Comparison of ENCODE assay signal across 20 cellular contexts in genomic region chr10:5688587-5688986, GRCh38. TPM values are rescaled to one million over a fixed set of nuclear protein-coding genes. Genes with fewer than 3 reads are reported as not detected.
DNase-seq lines count a peak whose midpoint lies in the region; ATAC-seq and TF ChIP-seq lines count a peak whose summit lies in the region.
"Had no signal": no experiment of that assay in that cellular context is flagged by ENCODE, and none has a peak within 500 bp of the region (broad histone marks: within the 10 kb centered on the region; RNA-seq: fewer than 3 reads in every experiment).

No MANE protein-coding gene starts in this region.

- peaks cover 70% of the 10 kb centered on the region for H3K79me2 ChIP-seq in OCI-LY1 (ENCODE audit: insufficient read depth, low read length)

- no peaks in the 10 kb centered on the region for H4K20me1 ChIP-seq in OCI-LY1 (ENCODE audit: insufficient read depth, low read length)

- no peaks in the 10 kb centered on the region for H3K9me3 ChIP-seq in OCI-LY1 (ENCODE audit: low read length)
- H3K9me3 ChIP-seq: Peyer's patch, SK-N-SH had no signal

- DNase-seq in stimulated activated naive CD8-positive, alpha-beta T cell treated with anti-CD3 and anti-CD28 coated beads, Interleukin-15, Interleukin-2, amounts not matched to agents 100 U/mL and 50 U/mL, for 24 hours = no peak
- DNase-seq in activated naive CD8-positive, alpha-beta T cell treated with anti-CD3 and anti-CD28 coated beads, Interleukin-2, amount 50 U/mL, for 24 hours = no peak
- no peak for DNase-seq in stimulated activated naive CD8-positive, alpha-beta T cell treated with anti-CD3 and anti-CD28 coated beads, Interleukin-15, amount 100 ng/mL, for 72 hours
- no peak for DNase-seq in HUDEP-2 (lab: John Stamatoyannopoulos, UW; ENCODE audit: unreplicated experiment in 76 of 76)
- DNase-seq in endothelial cell (ENCODE audit: low spot score) = no peak
- DNase-seq: CD8-positive, alpha-beta memory T cell; H7; IMR-90; Kasumi-1; NCI-H1694 treated with DMSO at 0.1 percent for 48 hours; NCI-H524; Peyer's patch; Right ventricle myocardium superior; SK-N-SH; T-cell had no signal

- no peak overlapping the region for H3K27ac Mint-ChIP-seq in stimulated activated naive CD8-positive, alpha-beta T cell treated with anti-CD3 and anti-CD28 coated beads, Interleukin-15, Interleukin-2, amounts not matched to agents 100 ng/mL and 50 ng/mL, for 24 hours
- no peak overlapping the region for H3K27ac Mint-ChIP-seq in activated naive CD8-positive, alpha-beta T cell treated with anti-CD3 and anti-CD28 coated beads, Interleukin-2, amount 50 U/mL, for 24 hours
- H3K27ac Mint-ChIP-seq in stimulated activated naive CD8-positive, alpha-beta T cell treated with anti-CD3 and anti-CD28 coated beads, Interleukin-15, amount 100 ng/mL, for 72 hours = peak overlapping the region in 1 of 2 donors; percentile 30
- no peak overlapping the region for H3K27ac Mint-ChIP-seq in endothelial cell (ENCODE audit: unreplicated experiment)
- H3K27ac Mint-ChIP-seq: T-cell had no signal

- H3K27me3 ChIP-seq in OCI-LY1 (ENCODE audit: insufficient read depth, low read length) = no peaks in the 10 kb centered on the region
- H3K27me3 ChIP-seq: BLaER1 treated with 17β-estradiol and CSF1 and Interleukin-3, amounts not matched to agents 10 nM and 100 nM; Peyer's patch had no signal

- no peak overlapping the region for H3K9ac ChIP-seq in OCI-LY1 (ENCODE audit: low read length)
- H3K9ac ChIP-seq: BLaER1 treated with 17β-estradiol and CSF1 and Interleukin-3, amounts not matched to agents 10 nM and 100 nM; SK-N-SH had no signal

- no peak for ATAC-seq in stimulated activated naive CD8-positive, alpha-beta T cell treated with anti-CD3 and anti-CD28 coated beads, Interleukin-15, Interleukin-2, amounts not matched to agents 100 U/mL and 50 U/mL, for 24 hours
- no peak for ATAC-seq in activated naive CD8-positive, alpha-beta T cell treated with anti-CD3 and anti-CD28 coated beads, Interleukin-2, amount 50 U/mL, for 24 hours
- ATAC-seq in stimulated activated naive CD8-positive, alpha-beta T cell treated with anti-CD3 and anti-CD28 coated beads, Interleukin-15, amount 100 ng/mL, for 72 hours = no peak
- ATAC-seq in GM21515 (IDR thresholded peaks at IDR 0.05; ENCODE audit: unreplicated experiment) = no peak
- ATAC-seq: A549, T-cell had no signal

- no peak overlapping the region for H3K4me3 ChIP-seq in OCI-LY1 (ENCODE audit: low read depth, low read length, poor library complexity, severe bottlenecking)
- H3K4me3 ChIP-seq: A549; BLaER1 treated with 17β-estradiol and CSF1 and Interleukin-3, amounts not matched to agents 10 nM and 100 nM; Peyer's patch had no signal

- peaks cover 30% of the 10 kb centered on the region for H3K36me3 Mint-ChIP-seq in stimulated activated naive CD8-positive, alpha-beta T cell treated with anti-CD3 and anti-CD28 coated beads, Interleukin-15, Interleukin-2, amounts not matched to agents 100 ng/mL and 50 ng/mL, for 24 hours (ENCODE audit: low read depth)
- peaks cover 28% of the 10 kb centered on the region for H3K36me3 Mint-ChIP-seq in activated naive CD8-positive, alpha-beta T cell treated with anti-CD3 and anti-CD28 coated beads, Interleukin-2, amount 50 U/mL, for 24 hours (ENCODE audit: low read depth)
- peaks cover 4% of the 10 kb centered on the region for H3K36me3 Mint-ChIP-seq in endothelial cell (ENCODE audit: low read depth, unreplicated experiment)

- H3K27me3 Mint-ChIP-seq in stimulated activated naive CD8-positive, alpha-beta T cell treated with anti-CD3 and anti-CD28 coated beads, Interleukin-15, Interleukin-2, amounts not matched to agents 100 ng/mL and 50 ng/mL, for 24 hours = no peaks in the 10 kb centered on the region
- H3K27me3 Mint-ChIP-seq in activated naive CD8-positive, alpha-beta T cell treated with anti-CD3 and anti-CD28 coated beads, Interleukin-2, amount 50 U/mL, for 24 hours = peaks cover 2% of the 10 kb centered on the region
- H3K27me3 Mint-ChIP-seq in stimulated activated naive CD8-positive, alpha-beta T cell treated with anti-CD3 and anti-CD28 coated beads, Interleukin-15, amount 100 ng/mL, for 72 hours = no peaks in the 10 kb centered on the region
- peaks cover 7% of the 10 kb centered on the region for H3K27me3 Mint-ChIP-seq in endothelial cell (ENCODE audit: unreplicated experiment)
- H3K27me3 Mint-ChIP-seq: CD8-positive, alpha-beta memory T cell; T-cell had no signal

- peaks cover 9% of the 10 kb centered on the region for H3K36me3 ChIP-seq in OCI-LY1 (ENCODE audit: insufficient read depth, low read length)
- H3K36me3 ChIP-seq: Peyer's patch had no signal

- H2AFZ ChIP-seq in OCI-LY1 (ENCODE audit: low read length) = no peak overlapping the region

- H3K4me1 ChIP-seq in OCI-LY1 (ENCODE audit: insufficient read depth, low read length, severe bottlenecking) = peaks cover 80% of the 10 kb centered on the region

- no peak for TF ChIP-seq CTCF in OCI-LY1 (IDR thresholded peaks at IDR 0.05; ENCODE audit: low read length)
- no peak for TF ChIP-seq CTCF in endothelial cell (IDR thresholded peaks at IDR 0.05; ENCODE audit: unreplicated experiment)

- peak overlapping the region; percentile 61 for H3K27ac ChIP-seq in OCI-LY1 (ENCODE audit: low read depth, low read length, poor library complexity, severe bottlenecking)
- H3K27ac ChIP-seq: A549; BLaER1 treated with 17β-estradiol and CSF1 and Interleukin-3, amounts not matched to agents 10 nM and 100 nM; Peyer's patch had no signal

- H3K9me3 Mint-ChIP-seq in stimulated activated naive CD8-positive, alpha-beta T cell treated with anti-CD3 and anti-CD28 coated beads, Interleukin-15, Interleukin-2, amounts not matched to agents 100 ng/mL and 50 ng/mL, for 24 hours = peaks cover 3% of the 10 kb centered on the region
- H3K9me3 Mint-ChIP-seq in activated naive CD8-positive, alpha-beta T cell treated with anti-CD3 and anti-CD28 coated beads, Interleukin-2, amount 50 U/mL, for 24 hours = no peaks in the 10 kb centered on the region
- H3K9me3 Mint-ChIP-seq in stimulated activated naive CD8-positive, alpha-beta T cell treated with anti-CD3 and anti-CD28 coated beads, Interleukin-15, amount 100 ng/mL, for 72 hours = no peaks in the 10 kb centered on the region
- no peaks in the 10 kb centered on the region for H3K9me3 Mint-ChIP-seq in endothelial cell (ENCODE audit: unreplicated experiment)
- H3K9me3 Mint-ChIP-seq: CD8-positive, alpha-beta memory T cell; T-cell had no signal

- H3K4me3 Mint-ChIP-seq in stimulated activated naive CD8-positive, alpha-beta T cell treated with anti-CD3 and anti-CD28 coated beads, Interleukin-15, Interleukin-2, amounts not matched to agents 100 ng/mL and 50 ng/mL, for 24 hours = peak overlapping the region; percentile 32
- peak overlapping the region; percentile 42 for H3K4me3 Mint-ChIP-seq in activated naive CD8-positive, alpha-beta T cell treated with anti-CD3 and anti-CD28 coated beads, Interleukin-2, amount 50 U/mL, for 24 hours
- H3K4me3 Mint-ChIP-seq in stimulated activated naive CD8-positive, alpha-beta T cell treated with anti-CD3 and anti-CD28 coated beads, Interleukin-15, amount 100 ng/mL, for 72 hours = peak overlapping the region; percentile 8 to 27
- H3K4me3 Mint-ChIP-seq in endothelial cell (ENCODE audit: unreplicated experiment) = no peak overlapping the region

- peaks cover 82% of the 10 kb centered on the region for H3K4me1 Mint-ChIP-seq in stimulated activated naive CD8-positive, alpha-beta T cell treated with anti-CD3 and anti-CD28 coated beads, Interleukin-15, Interleukin-2, amounts not matched to agents 100 ng/mL and 50 ng/mL, for 24 hours (ENCODE audit: low read depth)
- peaks cover 70% of the 10 kb centered on the region for H3K4me1 Mint-ChIP-seq in activated naive CD8-positive, alpha-beta T cell treated with anti-CD3 and anti-CD28 coated beads, Interleukin-2, amount 50 U/mL, for 24 hours
- H3K4me1 Mint-ChIP-seq in stimulated activated naive CD8-positive, alpha-beta T cell treated with anti-CD3 and anti-CD28 coated beads, Interleukin-15, amount 100 ng/mL, for 72 hours = peaks cover 70% of the 10 kb centered on the region
- H3K4me1 Mint-ChIP-seq in endothelial cell (ENCODE audit: unreplicated experiment) = peaks cover 31% of the 10 kb centered on the region

- no peaks in the 10 kb centered on the region for H3F3A ChIP-seq in OCI-LY1 (ENCODE audit: insufficient read depth, low read length)

- H3K4me2 ChIP-seq in OCI-LY1 (ENCODE audit: low read length) = no peak overlapping the region
- H3K4me2 ChIP-seq: A549, SK-N-SH had no signal

- H3K9me2 ChIP-seq in OCI-LY1 (ENCODE audit: low read depth, low read length) = no peaks in the 10 kb centered on the region
- H3K9me2 ChIP-seq: SK-N-SH had no signal

RNA-seq across cellular contexts. Expression of gene TASOR2, which starts 3.9 kb away (rescaled TPM):
- 49.1 TPM for total RNA-seq in endothelial cell (ENCODE audit: unreplicated experiment)

RNA-seq across cellular contexts. Expression of gene ASB13, which starts 22.2 kb away (rescaled TPM):
- 22.5 TPM for total RNA-seq in endothelial cell (ENCODE audit: unreplicated experiment)
